ENCODE assay signal across 16 cellular contexts in genomic region chr3:121916189-121916588, GRCh38. TPM values are rescaled to one million over a fixed set of nuclear protein-coding genes. Genes with fewer than 3 reads are reported as not detected.
DNase-seq lines count a peak whose midpoint lies in the region; ATAC-seq lines count a peak whose summit lies in the region.
"Had no signal": no experiment of that assay in that cellular context is flagged by ENCODE, and none has a peak within 500 bp of the region (broad histone marks: within the 10 kb centered on the region; RNA-seq: fewer than 3 reads in every experiment).

No MANE protein-coding gene starts in this region.

- H3K9me3 Mint-ChIP-seq in activated CD4-positive, alpha-beta memory T cell treated with anti-CD3 and anti-CD28 coated beads for 36 hours: no peaks in the 10 kb centered on the region
- H3K9me3 Mint-ChIP-seq: CD4-positive, CD25-positive, alpha-beta regulatory T cell had no signal

- H3K36me3 Mint-ChIP-seq in activated CD4-positive, alpha-beta memory T cell treated with anti-CD3 and anti-CD28 coated beads for 36 hours: no peaks in the 10 kb centered on the region

- no peak overlapping the region for H3K27ac Mint-ChIP-seq in activated CD4-positive, alpha-beta memory T cell treated with anti-CD3 and anti-CD28 coated beads for 36 hours
- H3K27ac Mint-ChIP-seq: B cell; CD4-positive, CD25-positive, alpha-beta regulatory T cell had no signal

- ATAC-seq in HG03439 (IDR thresholded peaks at IDR 0.05; ENCODE audit: unreplicated experiment): no peak

- intact Hi-C loops in activated CD4-positive, alpha-beta memory T cell treated with anti-CD3 and anti-CD28 coated beads for 36 hours (cut with micrococcal nuclease): no loop called here

- CTCF ChIA-PET in activated CD4-positive, alpha-beta memory T cell treated with anti-CD3 and anti-CD28 coated beads for 36 hours (lab: Charles Lee): no interaction called here

- DNase-seq in M059J (ENCODE audit: low read depth) (peak; percentile 67), kidney tubule cell (ENCODE audit: low spot score) (peak; percentile 10), retina (no peak)
- no peak for DNase-seq in activated CD4-positive, alpha-beta memory T cell treated with anti-CD3 and anti-CD28 coated beads for 36 hours
- DNase-seq: Caco-2; CD4-positive, CD25-positive, alpha-beta regulatory T cell; DMS153; NCI-H1092; NCI-H1694; NCI-H2107 had no signal

- H3K27ac ChIP-seq in angular gyrus (ENCODE audit: low read depth, low read length) (peak overlapping the region; percentile 46), temporal lobe (ENCODE audit: low read depth, low read length) (peak overlapping the region; percentile 77)
- H3K27ac ChIP-seq: PC-9, SJSA1 had no signal

- H3K4me1 Mint-ChIP-seq in activated CD4-positive, alpha-beta memory T cell treated with anti-CD3 and anti-CD28 coated beads for 36 hours (ENCODE audit: low read depth): peaks cover 5% of the 10 kb centered on the region
- H3K4me1 Mint-ChIP-seq: CD4-positive, CD25-positive, alpha-beta regulatory T cell had no signal

- POLR2A ChIA-PET in activated CD4-positive, alpha-beta memory T cell treated with anti-CD3 and anti-CD28 coated beads for 36 hours (lab: Charles Lee): no interaction called here

- no peak overlapping the region for H3K4me3 Mint-ChIP-seq in activated CD4-positive, alpha-beta memory T cell treated with anti-CD3 and anti-CD28 coated beads for 36 hours
- H3K4me3 Mint-ChIP-seq: B cell; CD4-positive, CD25-positive, alpha-beta regulatory T cell had no signal

- no peaks in the 10 kb centered on the region for H3K27me3 Mint-ChIP-seq in activated CD4-positive, alpha-beta memory T cell treated with anti-CD3 and anti-CD28 coated beads for 36 hours
- H3K27me3 Mint-ChIP-seq: B cell; CD4-positive, CD25-positive, alpha-beta regulatory T cell had no signal

RNA-seq across cellular contexts. Expression of gene SLC15A2, which starts 22.0 kb away (rescaled TPM):
- 0.32 and 0.37 TPM in 2 replicates for total RNA-seq in M059J (2014; rRNA removed; shearing (Covaris generic))
- 9.3 TPM for total RNA-seq in temporal lobe
- 1 to 10 TPM; 1.1 to 1.4 TPM for total RNA-seq in activated CD4-positive, alpha-beta memory T cell treated with anti-CD3 and anti-CD28 coated beads for 36 hours
- total RNA-seq: SJSA1 had no signal

Comparison
In these comparisons a context has a peak if more than half of its experiments do, and no peak if none do; other contexts are left out.
1. DNase-seq: peak in M059J (single experiment) and kidney tubule cell (single experiment); none in activated CD4-positive, alpha-beta memory T cell treated with anti-CD3 and anti-CD28 coated beads for 36 hours (single experiment) and retina (single experiment).